In the genomic region with DNA sequence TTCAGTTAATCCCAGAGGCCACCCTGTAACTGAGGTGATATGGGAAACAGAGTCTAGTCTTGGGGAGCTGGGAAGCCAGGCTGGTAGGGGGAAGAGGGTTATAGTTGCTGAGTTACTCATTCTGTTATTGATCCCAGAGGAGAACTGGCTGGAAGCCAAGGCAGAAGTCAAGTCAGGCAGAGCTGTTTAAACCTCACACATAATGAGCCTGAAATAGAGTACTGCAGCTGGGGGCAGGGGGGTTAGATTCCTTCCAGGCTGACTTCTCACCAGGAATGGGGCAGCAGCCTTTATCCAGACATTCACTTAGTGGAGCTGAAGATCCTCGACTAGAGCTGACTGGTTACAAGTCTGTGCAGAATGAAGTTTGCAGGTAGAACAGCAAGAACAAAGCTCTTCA, we compare ENCODE assay signal across 13 cellular contexts.
DNase-seq lines count a peak whose midpoint lies in the region; ATAC-seq and TF ChIP-seq lines count a peak whose summit lies in the region.
"Had no signal": no experiment of that assay in that cellular context is flagged by ENCODE, and none has a peak within 500 bp of the region (broad histone marks: within the 10 kb centered on the region; RNA-seq: fewer than 3 reads in every experiment).

No MANE protein-coding gene starts in this region.

- DNase-seq in NCI-H1417 (lab: John Stamatoyannopoulos, UW) (peak; percentile 39 to 80 (median 46)), NCI-H1417 treated with DMSO at 0.1 percent for 48 hours (lab: John Stamatoyannopoulos, UW) (no peak), NCI-H748 treated with DMSO at 0.1 percent for 48 hours (lab: John Stamatoyannopoulos, UW) (peak; percentile 52), glomerular visceral epithelial cell (ENCODE audit: extremely low spot score) (peak; percentile 20), sciatic nerve (ENCODE audit: low spot score) (no peak), colonic mucosa (no peak), osteocyte (ENCODE audit: extremely low spot score, unreplicated experiment) (no peak)
- no peak for DNase-seq in activated naive CD4-positive, alpha-beta T cell treated with anti-CD3 and anti-CD28 coated beads, Interleukin-2, amount 50 U/mL, for 16 hours
- DNase-seq: activated CD4-positive, alpha-beta memory T cell treated with anti-CD3 and anti-CD28 coated beads for 36 hours; activated gamma-delta T cell treated with Interleukin-2 at 50 U/mL for 16 hours; Caco-2 had no signal

- peaks cover 24% of the 10 kb centered on the region for H3K4me1 Mint-ChIP-seq in osteocyte (ENCODE audit: unreplicated experiment)

- H3K4me3 ChIP-seq in colonic mucosa = no peak overlapping the region
- H3K4me3 ChIP-seq: lung had no signal

- no peak overlapping the region for H3K27ac ChIP-seq in colonic mucosa
- H3K27ac ChIP-seq: KMS-11 had no signal

- intact Hi-C loops in sciatic nerve (cut with DNase I) (no loop called here), colonic mucosa (cut with DNase I) (no loop called here)

- no peak overlapping the region for H3K4me3 Mint-ChIP-seq in osteocyte (ENCODE audit: unreplicated experiment)
- H3K4me3 Mint-ChIP-seq: activated CD4-positive, alpha-beta memory T cell treated with anti-CD3 and anti-CD28 coated beads for 36 hours had no signal

- no peaks in the 10 kb centered on the region for H3K27me3 ChIP-seq in colonic mucosa

- H3K36me3 Mint-ChIP-seq in osteocyte (ENCODE audit: unreplicated experiment) = no peaks in the 10 kb centered on the region
- H3K36me3 Mint-ChIP-seq: activated CD4-positive, alpha-beta memory T cell treated with anti-CD3 and anti-CD28 coated beads for 36 hours had no signal

- H3K9me3 ChIP-seq in colonic mucosa = no peaks in the 10 kb centered on the region
- H3K9me3 ChIP-seq: Caco-2 had no signal

- no peaks in the 10 kb centered on the region for H3K9me3 Mint-ChIP-seq in osteocyte (ENCODE audit: unreplicated experiment)
- H3K9me3 Mint-ChIP-seq: activated CD4-positive, alpha-beta memory T cell treated with anti-CD3 and anti-CD28 coated beads for 36 hours had no signal

- TF ChIP-seq CTCF in colonic mucosa (IDR thresholded peaks at IDR 0.05) (no peak), osteocyte (IDR thresholded peaks at IDR 0.05) (no peak)

- no peaks in the 10 kb centered on the region for H3K4me1 ChIP-seq in colonic mucosa
- H3K4me1 ChIP-seq: Caco-2 had no signal

- H3K9ac ChIP-seq in colonic mucosa (ENCODE audit: low read depth in 2 of 2, low read length in 2 of 2) = no peak overlapping the region
- H3K9ac ChIP-seq: KMS-11 had no signal

- ATAC-seq in sciatic nerve = peak; percentile 28

- no peaks in the 10 kb centered on the region for H3K36me3 ChIP-seq in colonic mucosa

- no peaks in the 10 kb centered on the region for H3K27me3 Mint-ChIP-seq in osteocyte (ENCODE audit: unreplicated experiment)

- no peak overlapping the region for H3K27ac Mint-ChIP-seq in osteocyte (ENCODE audit: unreplicated experiment)
- H3K27ac Mint-ChIP-seq: activated CD4-positive, alpha-beta memory T cell treated with anti-CD3 and anti-CD28 coated beads for 36 hours had no signal

Comparison
In these comparisons a context has a peak if more than half of its experiments do, and no peak if none do; other contexts are left out.
1. DNase-seq: peak in NCI-H1417 (3 of 3), NCI-H748 treated with DMSO at 0.1 percent for 48 hours (single experiment) and glomerular visceral epithelial cell (single experiment); none in NCI-H1417 treated with DMSO at 0.1 percent for 48 hours (single experiment), sciatic nerve (single experiment), colonic mucosa (single experiment), activated naive CD4-positive, alpha-beta T cell treated with anti-CD3 and anti-CD28 coated beads, Interleukin-2, amount 50 U/mL, for 16 hours (single experiment) and osteocyte (single experiment).